ENCODE assay signal across 9 cellular contexts in genomic region chr9:5510991-5511390, GRCh38. TPM values are rescaled to one million over a fixed set of nuclear protein-coding genes. Genes with fewer than 3 reads are reported as not detected.
A peak's percentile ranks its signal among the peaks of the same experiment; 100 is the strongest.
DNase-seq lines count a peak whose midpoint lies in the region; ATAC-seq, FAIRE-seq and TF ChIP-seq lines count a peak whose summit lies in the region.
"Had no signal": no experiment of that assay in that cellular context is flagged by ENCODE, and none has a peak within 500 bp of the region (broad histone marks: within the 10 kb centered on the region; RNA-seq: fewer than 3 reads in every experiment).

No MANE protein-coding gene starts in this region.

- no peaks in the 10 kb centered on the region for H3K36me3 ChIP-seq in RWPE2 (ENCODE audit: low read depth)
- no peaks in the 10 kb centered on the region for H3K36me3 ChIP-seq in fibroblast of lung (ENCODE audit: control insufficient read depth, insufficient read depth, low read length)
- H3K36me3 ChIP-seq in testis (ENCODE audit: low read depth, missing control alignments), result no peaks in the 10 kb centered on the region

- H3K27ac Mint-ChIP-seq in activated naive CD4-positive, alpha-beta T cell treated with anti-CD3 and anti-CD28 coated beads, Interleukin-2, amount 10 ng/mL, durations not matched to agents 7 days and 5 days, result peak overlapping the region; percentile 95

- no peaks in the 10 kb centered on the region for H3K27me3 Mint-ChIP-seq in activated naive CD4-positive, alpha-beta T cell treated with anti-CD3 and anti-CD28 coated beads, Interleukin-2, amount 10 ng/mL, durations not matched to agents 7 days and 5 days

- ATAC-seq in RWPE2 (ENCODE audit: low read depth) (no peak), HG03565 (IDR thresholded peaks at IDR 0.05; ENCODE audit: unreplicated experiment) (no peak), HG03521 (IDR thresholded peaks at IDR 0.05; ENCODE audit: unreplicated experiment) (no peak)

- no peak for TF ChIP-seq CTCF in RWPE2 (IDR thresholded peaks at IDR 0.05; ENCODE audit: poor library complexity, severe bottlenecking)
- TF ChIP-seq CTCF in fibroblast of lung (conservative IDR thresholded peaks at IDR 0.05 in 1 of 2, IDR thresholded peaks at IDR 0.05 in 1 of 2; ENCODE audit: low read depth in 1 of 2, low read length in 2 of 2), result no peak
- no peak for TF ChIP-seq CTCF in testis (IDR thresholded peaks at IDR 0.05)

- 65% methylated on average over 3 of the region's 3 CpGs for WGBS in testis, 2 donors

- no peak for TF ChIP-seq POLR2A in testis (IDR thresholded peaks at IDR 0.05)

- peaks cover 5% of the 10 kb centered on the region for H3K36me3 Mint-ChIP-seq in activated naive CD4-positive, alpha-beta T cell treated with anti-CD3 and anti-CD28 coated beads, Interleukin-2, amount 10 ng/mL, durations not matched to agents 7 days and 5 days

- H3K4me1 ChIP-seq in RWPE2 (ENCODE audit: insufficient read depth, poor library complexity, severe bottlenecking), result peaks cover 30% of the 10 kb centered on the region
- peaks cover 13% of the 10 kb centered on the region for H3K4me1 ChIP-seq in fibroblast of lung (ENCODE audit: control insufficient read depth, extremely low read depth, insufficient read depth, low read length)
- H3K4me1 ChIP-seq in testis, result no peaks in the 10 kb centered on the region
- H3K4me1 ChIP-seq: Caco-2 had no signal

- H3K9me3 ChIP-seq in RWPE2 (ENCODE audit: severe bottlenecking), result no peaks in the 10 kb centered on the region
- no peaks in the 10 kb centered on the region for H3K9me3 ChIP-seq in fibroblast of lung (ENCODE audit: control insufficient read depth, insufficient read depth, low read depth, low read length)
- no peaks in the 10 kb centered on the region for H3K9me3 ChIP-seq in testis
- H3K9me3 ChIP-seq: Caco-2 had no signal

- H3K27me3 ChIP-seq in RWPE2 (ENCODE audit: insufficient read depth, poor library complexity, severe bottlenecking), result no peaks in the 10 kb centered on the region
- H3K27me3 ChIP-seq in fibroblast of lung (ENCODE audit: control insufficient read depth, insufficient read depth, low read length), result no peaks in the 10 kb centered on the region
- H3K27me3 ChIP-seq in testis, result no peaks in the 10 kb centered on the region

- CTCF ChIA-PET in activated naive CD4-positive, alpha-beta T cell treated with anti-CD3 and anti-CD28 coated beads, Interleukin-2, amount 10 ng/mL, durations not matched to agents 7 days and 5 days (lab: Charles Lee), result interaction anchor here (1.0 to 1.9 kb wide), 10 partner anchors 18 to 90 kb away, joined by 3 to 9 read pairs (median 6); partner anchors contain the start of gene CD274

- H3K79me2 ChIP-seq in fibroblast of lung (ENCODE audit: control insufficient read depth, insufficient read depth, low read length), result peaks cover 20% of the 10 kb centered on the region

- H3K4me3 ChIP-seq in RWPE2 (ENCODE audit: severe bottlenecking) (peak overlapping the region; percentile 17), fibroblast of lung (replicated peaks in 1 of 4; ENCODE audit: control extremely low read depth in 1 of 4, insufficient read depth in 1 of 4, low read depth in 3 of 4, low read length in 4 of 4) (peak overlapping the region; percentile 62 to 68 (median 65)), testis (no peak overlapping the region)

- peak overlapping the region; percentile 55 for H3K9ac ChIP-seq in fibroblast of lung (ENCODE audit: insufficient read depth, low read length)

- peak overlapping the region; percentile 96 for H3K4me2 ChIP-seq in fibroblast of lung (ENCODE audit: extremely low read depth, insufficient read depth, low read length)

- H3K27ac ChIP-seq in RWPE2 (ENCODE audit: poor library complexity, severe bottlenecking), result peak overlapping the region; percentile 98
- H3K27ac ChIP-seq in fibroblast of lung (ENCODE audit: insufficient read depth, low read length), result peak overlapping the region; percentile 98
- peak overlapping the region; percentile 3 to 81 for H3K27ac ChIP-seq in testis

- intact Hi-C loops in testis (cut with DNase I; ENCODE audit: low total_unique reads), result no loop called here

- no peak overlapping the region for H2AFZ ChIP-seq in fibroblast of lung (ENCODE audit: low read length)

- peaks cover 6% of the 10 kb centered on the region for H3K9me3 Mint-ChIP-seq in activated naive CD4-positive, alpha-beta T cell treated with anti-CD3 and anti-CD28 coated beads, Interleukin-2, amount 10 ng/mL, durations not matched to agents 7 days and 5 days

- H3K4me1 Mint-ChIP-seq in activated naive CD4-positive, alpha-beta T cell treated with anti-CD3 and anti-CD28 coated beads, Interleukin-2, amount 10 ng/mL, durations not matched to agents 7 days and 5 days, result peaks cover 46% of the 10 kb centered on the region

- no peaks in the 10 kb centered on the region for H4K20me1 ChIP-seq in fibroblast of lung (ENCODE audit: control insufficient read depth, extremely low read depth, insufficient read depth, low read length)

- no peak for DNase-seq in activated naive CD4-positive, alpha-beta T cell treated with anti-CD3 and anti-CD28 coated beads, Interleukin-2, amount 10 ng/mL, durations not matched to agents 7 days and 5 days
- no peak for DNase-seq in activated naive CD4-positive, alpha-beta T cell treated with Interleukin-2 at 50 U/mL for 16 hours
- DNase-seq in RWPE2 (ENCODE audit: low spot score) (no peak), fibroblast of lung (ENCODE audit: low read depth in 2 of 2) (peak in 1 of 2 donors; percentile 20), testis (no peak), HTR-8/SVneo (ENCODE audit: insufficient read length, low spot score) (no peak)
- DNase-seq: Caco-2 had no signal

- FAIRE-seq in HTR-8/SVneo (lab: Jason Lieb, UNC), result no peak

- H3K4me3 Mint-ChIP-seq in activated naive CD4-positive, alpha-beta T cell treated with anti-CD3 and anti-CD28 coated beads, Interleukin-2, amount 10 ng/mL, durations not matched to agents 7 days and 5 days, result peak overlapping the region; percentile 72

RNA-seq across cellular contexts. Expression of gene PDCD1LG2, which starts 0.7 kb away (rescaled TPM):
- 4.9 and 6.9 TPM in 2 replicates for total RNA-seq in fibroblast of lung
- 15.7 and 16.9 TPM in 2 replicates for polyA plus RNA-seq in fibroblast of lung
- 9.4 and 10.3 TPM in 2 replicates for polyA plus RNA-seq in fibroblast of lung (2012)
- 6.1 and 6.8 TPM in 2 replicates for polyA minus RNA-seq in fibroblast of lung (ENCODE audit: low replicate concordance)
- under 1 TPM; 0.63 to 0.81 TPM for total RNA-seq in testis
- 2.4 TPM for polyA plus RNA-seq in testis (ENCODE audit: insufficient read depth, low read depth, low replicate concordance)
- total RNA-seq: Caco-2 had no signal

Comparison
In these comparisons a context has a peak if more than half of its experiments do, and no peak if none do; other contexts are left out.
1. H3K27ac ChIP-seq: peak in every context shown above with its lines; median percentile 98 in RWPE2; 98 in fibroblast of lung; 42 in testis.
2. H3K4me3 ChIP-seq: peak in RWPE2 (single experiment) and fibroblast of lung (4 of 4); none in testis (0 of 2).